Comparison of ENCODE assay signal across 9 cellular contexts in genomic region chr6:26272171-26272631, GRCh38.
DNase-seq lines count a peak whose midpoint lies in the region; ATAC-seq lines count a peak whose summit lies in the region.
"Had no signal": no experiment of that assay in that cellular context is flagged by ENCODE, and none has a peak within 500 bp of the region (broad histone marks: within the 10 kb centered on the region; RNA-seq: fewer than 3 reads in every experiment).

No MANE protein-coding gene starts in this region.

- H3K4me1 ChIP-seq in effector memory CD4-positive, alpha-beta T cell (ENCODE audit: control insufficient read depth, insufficient read depth, low read length, poor library complexity, severe bottlenecking) = peaks cover 17% of the 10 kb centered on the region
- H3K4me1 ChIP-seq in mucosa of rectum (ENCODE audit: control insufficient read depth in 2 of 2, insufficient read depth in 2 of 2, low read length in 2 of 2) = peaks cover 2 to 21% of the 10 kb centered on the region in 2 donors

- H3K36me3 ChIP-seq in effector memory CD4-positive, alpha-beta T cell (ENCODE audit: control insufficient read depth, insufficient read depth, low read length) = no peaks in the 10 kb centered on the region
- H3K36me3 ChIP-seq in mucosa of rectum (ENCODE audit: control insufficient read depth in 2 of 2, insufficient read depth in 2 of 2, low read length in 2 of 2) = no peaks in the 10 kb centered on the region

- peak overlapping the region; percentile 88 to 92 for H3K9ac ChIP-seq in mucosa of rectum (ENCODE audit: low read depth in 1 of 2, low read length in 2 of 2)

- peak overlapping the region; percentile 64 for H3K4me3 ChIP-seq in effector memory CD4-positive, alpha-beta T cell (ENCODE audit: insufficient read depth, low read depth, low read length, poor library complexity, severe bottlenecking)
- H3K4me3 ChIP-seq in mucosa of rectum (ENCODE audit: low read length in 2 of 2) = peak overlapping the region; percentile 71 to 84

- H3K9me3 ChIP-seq in effector memory CD4-positive, alpha-beta T cell (ENCODE audit: control insufficient read depth, low read length) = no peaks in the 10 kb centered on the region
- no peaks in the 10 kb centered on the region for H3K9me3 ChIP-seq in mucosa of rectum (ENCODE audit: control insufficient read depth in 2 of 2, low read length in 2 of 2)

- peak overlapping the region; percentile 74 for H3K27ac ChIP-seq in effector memory CD4-positive, alpha-beta T cell (ENCODE audit: insufficient read depth, low read length, poor library complexity, severe bottlenecking)
- peak overlapping the region; percentile 96 to 97 for H3K27ac ChIP-seq in mucosa of rectum (ENCODE audit: low read depth in 2 of 2, low read length in 2 of 2)
- H3K27ac ChIP-seq: 22Rv1 had no signal

- peak; percentile 30 for ATAC-seq in HG03159 (IDR thresholded peaks at IDR 0.05; ENCODE audit: unreplicated experiment)

- DNase-seq in DMS53 (lab: John Stamatoyannopoulos, UW) = peak; percentile 79
- DNase-seq in DMS53 treated with DMSO at 0.1 percent for 48 hours (lab: John Stamatoyannopoulos, UW; ENCODE audit: unreplicated experiment) = no peak
- DNase-seq in activated CD4-positive, CD25-positive, alpha-beta regulatory T cell treated with anti-CD3 and anti-CD28 coated beads, Interleukin-2, amount 50 U/mL, for 72 hours = peak; percentile 70
- peak in 2 of 3 donors; percentile 41 to 43 for DNase-seq in effector memory CD4-positive, alpha-beta T cell
- DNase-seq in ureter (ENCODE audit: low spot score) = peak; percentile 72
- no peak for DNase-seq in HPDE6-E6E7 (ENCODE audit: extremely low spot score)

- no peaks in the 10 kb centered on the region for H3K27me3 ChIP-seq in effector memory CD4-positive, alpha-beta T cell (replicated peaks; ENCODE audit: control insufficient read depth, insufficient read depth, low read length, poor library complexity, severe bottlenecking)
- H3K27me3 ChIP-seq in mucosa of rectum (ENCODE audit: control insufficient read depth in 2 of 2, insufficient read depth in 2 of 2, low read length in 2 of 2) = no peaks in the 10 kb centered on the region

Comparison
In these comparisons a context has a peak if more than half of its experiments do, and no peak if none do; other contexts are left out.
1. DNase-seq: peak in DMS53 (single experiment), activated CD4-positive, CD25-positive, alpha-beta regulatory T cell treated with anti-CD3 and anti-CD28 coated beads, Interleukin-2, amount 50 U/mL, for 72 hours (single experiment), effector memory CD4-positive, alpha-beta T cell (2 of 3) and ureter (single experiment); none in DMS53 treated with DMSO at 0.1 percent for 48 hours (single experiment) and HPDE6-E6E7 (single experiment).